ENCODE assay signal across 1 cellular context in the genomic region with DNA sequence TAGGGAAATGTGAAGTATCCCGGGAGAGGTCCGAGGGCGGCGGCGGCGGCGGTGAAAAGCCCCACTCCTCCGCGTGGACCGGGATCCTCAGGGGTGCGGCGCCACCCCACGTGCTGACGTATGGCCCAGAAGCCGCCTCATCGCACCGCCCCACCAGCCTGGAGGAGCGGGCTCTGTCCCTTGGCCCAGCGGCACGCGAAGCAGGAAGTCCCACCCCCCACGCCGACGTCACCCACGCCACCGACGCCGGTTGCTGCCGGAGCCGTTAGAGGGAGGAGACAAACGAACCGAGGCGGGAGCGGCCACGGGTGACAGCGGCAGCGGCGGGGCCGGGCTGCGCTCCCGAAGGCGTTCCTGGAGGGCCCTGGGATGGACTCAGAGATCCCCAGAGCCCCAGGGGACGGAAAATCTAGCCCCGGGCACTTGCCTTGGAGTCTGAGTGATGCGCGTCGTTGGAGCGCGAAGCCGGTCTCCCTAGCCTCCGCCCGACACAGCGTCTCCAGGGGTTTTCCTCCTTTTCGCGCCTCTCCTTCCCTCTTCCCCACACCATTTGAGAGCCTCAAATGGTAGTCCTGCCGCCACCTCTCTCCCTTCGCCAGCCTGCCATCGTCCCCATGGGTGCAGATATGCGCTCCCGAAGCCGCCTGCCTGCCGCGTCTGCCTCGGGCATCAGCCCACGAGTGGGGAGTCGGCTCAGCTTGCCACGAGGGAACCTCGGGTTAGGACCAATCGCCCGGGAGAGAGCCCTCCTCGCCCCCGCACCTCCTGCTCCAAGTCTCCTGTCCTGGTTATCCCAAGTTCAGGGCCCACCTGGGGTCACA.
A peak's percentile ranks its signal among the peaks of the same experiment; 100 is the strongest.
TF ChIP-seq lines count a peak whose summit lies in the region.

Gene CEP83, minus strand, starts transcription at position 95 of the 821 bp plus-strand sequence. CDS start 47,377 bp downstream, outside the sequence.

TF ChIP-seq in HEK293, 187 proteins besides CTCF, POLR2A, EP300 and RAD21 (continued from another document):
- TF ChIP-seq, protein P1, sequence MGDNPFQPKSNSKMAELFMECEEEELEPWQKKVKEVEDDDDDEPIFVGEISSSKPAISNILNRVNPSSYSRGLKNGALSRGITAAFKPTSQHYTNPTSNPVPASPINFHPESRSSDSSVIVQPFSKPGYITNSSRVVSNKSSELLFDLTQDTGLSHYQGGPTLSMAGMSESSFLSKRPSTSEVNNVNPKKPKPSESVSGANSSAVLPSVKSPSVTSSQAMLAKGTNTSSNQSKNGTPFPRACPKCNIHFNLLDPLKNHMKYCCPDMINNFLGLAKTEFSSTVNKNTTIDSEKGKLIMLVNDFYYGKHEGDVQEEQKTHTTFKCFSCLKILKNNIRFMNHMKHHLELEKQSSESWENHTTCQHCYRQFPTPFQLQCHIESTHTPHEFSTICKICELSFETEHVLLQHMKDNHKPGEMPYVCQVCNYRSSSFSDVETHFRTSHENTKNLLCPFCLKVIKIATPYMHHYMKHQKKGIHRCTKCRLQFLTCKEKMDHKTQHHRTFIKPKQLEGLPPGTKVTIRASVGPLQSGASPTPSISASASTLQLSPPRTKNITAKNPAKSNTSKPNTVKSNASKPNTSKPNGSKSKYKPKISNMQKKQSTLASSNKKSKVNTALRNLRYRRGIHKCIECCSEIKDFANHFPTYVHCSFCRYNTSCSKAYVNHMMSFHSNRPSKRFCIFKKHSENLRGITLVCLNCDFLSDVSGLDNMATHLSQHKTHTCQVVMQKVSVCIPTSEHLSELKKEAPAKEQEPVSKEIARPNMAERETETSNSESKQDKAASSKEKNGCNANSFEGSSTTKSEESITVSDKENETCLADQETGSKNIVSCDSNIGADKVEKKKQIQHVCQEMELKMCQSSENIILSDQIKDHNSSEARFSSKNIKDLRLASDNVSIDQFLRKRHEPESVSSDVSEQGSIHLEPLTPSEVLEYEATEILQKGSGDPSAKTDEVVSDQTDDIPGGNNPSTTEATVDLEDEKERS (tag by site-specific recombination; IDR thresholded peaks at IDR 0.05): no peak
- no peak for TF ChIP-seq MEIS1 (CRISPR knock-in tag; IDR thresholded peaks at IDR 0.05; ENCODE audit: borderline replicate concordance)
- TF ChIP-seq, protein P2, sequence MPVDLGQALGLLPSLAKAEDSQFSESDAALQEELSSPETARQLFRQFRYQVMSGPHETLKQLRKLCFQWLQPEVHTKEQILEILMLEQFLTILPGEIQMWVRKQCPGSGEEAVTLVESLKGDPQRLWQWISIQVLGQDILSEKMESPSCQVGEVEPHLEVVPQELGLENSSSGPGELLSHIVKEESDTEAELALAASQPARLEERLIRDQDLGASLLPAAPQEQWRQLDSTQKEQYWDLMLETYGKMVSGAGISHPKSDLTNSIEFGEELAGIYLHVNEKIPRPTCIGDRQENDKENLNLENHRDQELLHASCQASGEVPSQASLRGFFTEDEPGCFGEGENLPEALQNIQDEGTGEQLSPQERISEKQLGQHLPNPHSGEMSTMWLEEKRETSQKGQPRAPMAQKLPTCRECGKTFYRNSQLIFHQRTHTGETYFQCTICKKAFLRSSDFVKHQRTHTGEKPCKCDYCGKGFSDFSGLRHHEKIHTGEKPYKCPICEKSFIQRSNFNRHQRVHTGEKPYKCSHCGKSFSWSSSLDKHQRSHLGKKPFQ (tag by site-specific recombination; IDR thresholded peaks at IDR 0.05): no peak
- no peak for TF ChIP-seq ZNF830 (tag by site-specific recombination; IDR thresholded peaks at IDR 0.05; ENCODE audit: low read depth)
- peak; percentile 91 for TF ChIP-seq ZBTB26 (tag by site-specific recombination; optimal IDR thresholded peaks at IDR 0.05)
- no peak for TF ChIP-seq HOXA7 (CRISPR knock-in tag; IDR thresholded peaks at IDR 0.05; ENCODE audit: borderline replicate concordance)
- TF ChIP-seq ZNF501 (tag by site-specific recombination; IDR thresholded peaks at IDR 0.05): peak; percentile 91
- TF ChIP-seq HIC1 (tag by site-specific recombination; IDR thresholded peaks at IDR 0.05): peak; percentile 39; the same call in 1 of the 2 replicates
- TF ChIP-seq ZNF121 (tag by site-specific recombination; IDR thresholded peaks at IDR 0.05): no peak
- TF ChIP-seq KLF9 (tag by site-specific recombination; IDR thresholded peaks at IDR 0.05; ENCODE audit: low read depth): peak; percentile 61; the same call in 1 of the 2 replicates
- TF ChIP-seq ZNF596 (tag by site-specific recombination; IDR thresholded peaks at IDR 0.05): no peak
- TF ChIP-seq SCRT2 (tag by site-specific recombination; IDR thresholded peaks at IDR 0.05): 0 out of 2 replicates have a peak, but pooled peaks have one; percentile 27
- no peak for TF ChIP-seq ZNF704 (tag by site-specific recombination; IDR thresholded peaks at IDR 0.05)
- TF ChIP-seq ATF2 (tag by site-specific recombination; IDR thresholded peaks at IDR 0.05; ENCODE audit: low read depth): peak; percentile 69
- TF ChIP-seq ZNF16 (tag by site-specific recombination; IDR thresholded peaks at IDR 0.05; ENCODE audit: low read depth): no peak
- TF ChIP-seq ZNF792 (tag by site-specific recombination; IDR thresholded peaks at IDR 0.05): 0 out of 2 replicates have a peak, but pooled peaks have one; percentile 36
- no peak for TF ChIP-seq ZNF37A (tag by site-specific recombination; IDR thresholded peaks at IDR 0.05)
- no peak for TF ChIP-seq ZFP41 (tag by site-specific recombination; IDR thresholded peaks at IDR 0.05; ENCODE audit: borderline replicate concordance)
- no peak for TF ChIP-seq ZNF221 (tag by site-specific recombination; IDR thresholded peaks at IDR 0.05; ENCODE audit: borderline replicate concordance)
